33 cellular contexts compared by ENCODE assay signal in genomic region chr12:116906285-116906684, GRCh38. TPM values are rescaled to one million over a fixed set of nuclear protein-coding genes. Genes with fewer than 3 reads are reported as not detected.
"Had no signal": no experiment of that assay in that cellular context is flagged by ENCODE, and none has a peak within 500 bp of the region (broad histone marks: within the 10 kb centered on the region; RNA-seq: fewer than 3 reads in every experiment).

No MANE protein-coding gene starts in this region.

- H3K9me3 Mint-ChIP-seq: dendritic cell treated with granulocyte-macrophage colony-stimulating factor and Interleukin-4, amounts not matched to agents 40 ng/mL and 50 ng/mL, for 4 days; effector memory CD8-positive, alpha-beta T cell; endodermal cell had no signal

- FAIRE-seq: endometrium, islet of Langerhans, keratinocyte had no signal

- H3K36me3 Mint-ChIP-seq: mesothelial cell of epicardium had no signal

- H3K36me3 ChIP-seq: colonic mucosa, esophagus squamous epithelium, gastrocnemius medialis, heart right ventricle, left lung, lower lobe of right lung had no signal

- H3K9me3 ChIP-seq: colonic mucosa, esophagus squamous epithelium, gastrocnemius medialis, heart right ventricle, left lung, lower lobe of right lung, mucosa of descending colon had no signal

- DNase-seq: colonic mucosa; cortex of kidney; effector CD8-positive, alpha-beta T cell; effector memory CD8-positive, alpha-beta T cell; endodermal cell; erythroblast; esophagus squamous epithelium; foreskin fibroblast; foreskin melanocyte; gastrocnemius medialis; glutamatergic neuron; head of caudate nucleus; heart right ventricle; hippocampal formation; left cardiac atrium; left lung; left ventricle myocardium superior; lower lobe of right lung; mesenchymal stem cell; mucosa of descending colon; naive B cell had no signal

- H3K4me3 Mint-ChIP-seq: dendritic cell treated with granulocyte-macrophage colony-stimulating factor and Interleukin-4, amounts not matched to agents 40 ng/mL and 50 ng/mL, for 4 days; effector memory CD8-positive, alpha-beta T cell; endodermal cell; mesothelial cell of epicardium had no signal

- H3K4me1 ChIP-seq: colonic mucosa, gastrocnemius medialis, lower lobe of right lung had no signal

- H3K27me3 ChIP-seq: colonic mucosa had no signal

- H3K27ac Mint-ChIP-seq: dendritic cell treated with granulocyte-macrophage colony-stimulating factor and Interleukin-4, amounts not matched to agents 40 ng/mL and 50 ng/mL, for 4 days; effector memory CD8-positive, alpha-beta T cell; endodermal cell; mesothelial cell of epicardium; naive B cell had no signal

- H3K4me3 ChIP-seq: colonic mucosa, esophagus squamous epithelium, gastrocnemius medialis, heart right ventricle, left lung, lower lobe of right lung, mucosa of descending colon had no signal

- H3K27ac ChIP-seq: colonic mucosa, epithelial cell of prostate, esophagus squamous epithelium, gastrocnemius medialis, heart right ventricle, left lung, lower lobe of right lung had no signal

- ATAC-seq: effector memory CD8-positive, alpha-beta T cell; esophagus mucosa; gastrocnemius medialis; heart right ventricle; left cardiac atrium; left lung; left ventricle myocardium superior; lower lobe of right lung; mucosa of descending colon had no signal

RNA-seq across cellular contexts. Expression of gene HRK, which starts 25.0 kb away (rescaled TPM):
- total RNA-seq: dermis microvascular lymphatic vessel endothelial cell, gastrocnemius medialis, glomerular endothelial cell, lung microvascular endothelial cell, mesenteric fat pad, myocyte had no signal
